Comparison of ENCODE assay signal across 22 cellular contexts in the genomic region with DNA sequence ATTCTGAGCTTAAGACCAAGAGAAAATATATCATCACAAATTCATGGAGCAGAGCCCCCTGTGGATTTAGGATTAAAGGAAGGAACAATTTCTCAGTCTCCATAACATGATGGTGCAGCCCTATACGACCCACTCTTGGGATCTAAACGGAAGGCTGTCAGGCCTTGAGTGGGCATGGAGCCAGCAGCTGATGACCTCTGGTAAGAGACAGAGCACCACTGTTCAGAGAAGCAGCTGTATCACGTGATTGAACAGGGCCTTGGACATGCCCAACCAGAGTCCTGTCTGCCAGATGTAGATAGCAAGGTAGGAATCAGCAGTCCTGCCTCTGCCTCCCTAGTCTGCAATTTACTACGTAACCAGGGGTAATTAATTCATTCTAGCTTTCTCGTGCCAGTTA.
A peak's percentile ranks its signal among the peaks of the same experiment; 100 is the strongest.
DNase-seq lines count a peak whose midpoint lies in the region; ATAC-seq and TF ChIP-seq lines count a peak whose summit lies in the region.
"Had no signal": no experiment of that assay in that cellular context is flagged by ENCODE, and none has a peak within 500 bp of the region (broad histone marks: within the 10 kb centered on the region; RNA-seq: fewer than 3 reads in every experiment).

No MANE protein-coding gene starts in this region.

- no peaks in the 10 kb centered on the region for H3K27me3 Mint-ChIP-seq in chondrocyte (ENCODE audit: low read depth)
- H3K27me3 Mint-ChIP-seq in activated CD8-positive, alpha-beta memory T cell treated with anti-CD3 and anti-CD28 coated beads, Interleukin-2, amount 10 ng/mL, durations not matched to agents 7 days and 5 days: no peaks in the 10 kb centered on the region

- CTCF ChIA-PET in activated CD8-positive, alpha-beta memory T cell treated with anti-CD3 and anti-CD28 coated beads, Interleukin-2, amount 10 ng/mL, durations not matched to agents 7 days and 5 days (lab: Charles Lee): no interaction called here

- H3K36me3 Mint-ChIP-seq in chondrocyte (ENCODE audit: low read depth): no peaks in the 10 kb centered on the region
- no peaks in the 10 kb centered on the region for H3K36me3 Mint-ChIP-seq in activated CD8-positive, alpha-beta memory T cell treated with anti-CD3 and anti-CD28 coated beads, Interleukin-2, amount 10 ng/mL, durations not matched to agents 7 days and 5 days
- H3K36me3 Mint-ChIP-seq: CD8-positive, alpha-beta T cell had no signal

- no peak overlapping the region for H3K4me3 ChIP-seq in mucosa of descending colon
- H3K4me3 ChIP-seq: gastrocnemius medialis had no signal

- DNase-seq in AG08396 (ENCODE audit: low spot score) (peak; percentile 3), NCI-H2227 treated with DMSO at 0.1 percent for 48 hours (lab: John Stamatoyannopoulos, UW) (peak; percentile 1), chondrocyte (ENCODE audit: low spot score) (no peak), mucosa of descending colon (peak; percentile 47 to 62 (median 52))
- DNase-seq in activated naive CD4-positive, alpha-beta T cell treated with anti-CD3 and anti-CD28 coated beads, Interleukin-2, amount 50 U/mL, for 16 hours: no peak
- DNase-seq in activated CD4-positive, alpha-beta T cell treated with anti-CD3 and anti-CD28 coated beads for 4 hours: no peak
- no peak for DNase-seq in activated CD8-positive, alpha-beta memory T cell treated with anti-CD3 and anti-CD28 coated beads, Interleukin-2, amount 10 ng/mL, durations not matched to agents 7 days and 5 days
- DNase-seq in activated CD4-positive, alpha-beta T cell treated with anti-CD3 and anti-CD28 coated beads, Interleukin-2, amount 50 U/mL, for 4 hours: no peak
- DNase-seq: ACHN; activated CD4-positive, CD25-positive, alpha-beta regulatory T cell treated with anti-CD3 and anti-CD28 coated beads, Interleukin-2, amount 50 U/mL, for 72 hours; activated CD8-positive, alpha-beta memory T cell treated with anti-CD3 and anti-CD28 coated beads, Interleukin-2, amount 50 U/mL, for 4 hours; activated gamma-delta T cell; CD8-positive, alpha-beta T cell; DND-41; gastrocnemius medialis; HCEC 1CT; KBM-7; mammary epithelial cell; NCI-H1417 treated with DMSO at 0.1 percent for 48 hours; NCI-H345; T1000 had no signal

- H3K27ac Mint-ChIP-seq in chondrocyte (ENCODE audit: unreplicated experiment): peak overlapping the region; percentile 58
- H3K27ac Mint-ChIP-seq in activated CD8-positive, alpha-beta memory T cell treated with anti-CD3 and anti-CD28 coated beads, Interleukin-2, amount 10 ng/mL, durations not matched to agents 7 days and 5 days: no peak overlapping the region
- H3K27ac Mint-ChIP-seq: CD8-positive, alpha-beta T cell; nephron had no signal

- H3K4me1 Mint-ChIP-seq in chondrocyte (ENCODE audit: low read depth): peaks cover 35% of the 10 kb centered on the region
- H3K4me1 Mint-ChIP-seq in activated CD8-positive, alpha-beta memory T cell treated with anti-CD3 and anti-CD28 coated beads, Interleukin-2, amount 10 ng/mL, durations not matched to agents 7 days and 5 days: no peaks in the 10 kb centered on the region
- H3K4me1 Mint-ChIP-seq: nephron had no signal

- H3K4me3 Mint-ChIP-seq in chondrocyte (ENCODE audit: unreplicated experiment): no peak overlapping the region
- H3K4me3 Mint-ChIP-seq in activated CD8-positive, alpha-beta memory T cell treated with anti-CD3 and anti-CD28 coated beads, Interleukin-2, amount 10 ng/mL, durations not matched to agents 7 days and 5 days: no peak overlapping the region
- H3K4me3 Mint-ChIP-seq: CD8-positive, alpha-beta T cell; nephron had no signal

- TF ChIP-seq CTCF in chondrocyte (IDR thresholded peaks at IDR 0.05) (no peak), mucosa of descending colon (IDR thresholded peaks at IDR 0.05) (no peak)

- H3K4me1 ChIP-seq in mucosa of descending colon (ENCODE audit: low read depth): peaks cover 18% of the 10 kb centered on the region
- H3K4me1 ChIP-seq: gastrocnemius medialis had no signal

- H3K9me3 ChIP-seq in mucosa of descending colon: no peaks in the 10 kb centered on the region
- H3K9me3 ChIP-seq: gastrocnemius medialis had no signal

- no peaks in the 10 kb centered on the region for H3K36me3 ChIP-seq in mucosa of descending colon (ENCODE audit: low read depth)
- H3K36me3 ChIP-seq: gastrocnemius medialis had no signal

- ATAC-seq in mucosa of descending colon: peak; percentile 67
- no peak for ATAC-seq in activated CD8-positive, alpha-beta memory T cell treated with anti-CD3 and anti-CD28 coated beads, Interleukin-2, amount 10 ng/mL, durations not matched to agents 7 days and 5 days
- ATAC-seq: CD8-positive, alpha-beta T cell; gastrocnemius medialis had no signal

- intact Hi-C loops in mucosa of descending colon (cut with DNase I, micrococcal nuclease): no loop called here

- H3K9me3 Mint-ChIP-seq in chondrocyte (ENCODE audit: low read depth): no peaks in the 10 kb centered on the region
- no peaks in the 10 kb centered on the region for H3K9me3 Mint-ChIP-seq in activated CD8-positive, alpha-beta memory T cell treated with anti-CD3 and anti-CD28 coated beads, Interleukin-2, amount 10 ng/mL, durations not matched to agents 7 days and 5 days (ENCODE audit: low read depth)
- H3K9me3 Mint-ChIP-seq: CD8-positive, alpha-beta T cell; nephron had no signal

Comparison
In these comparisons a context has a peak if more than half of its experiments do, and no peak if none do; other contexts are left out.
1. DNase-seq: peak in AG08396 (single experiment), NCI-H2227 treated with DMSO at 0.1 percent for 48 hours (single experiment) and mucosa of descending colon (3 of 3); none in chondrocyte (single experiment), activated naive CD4-positive, alpha-beta T cell treated with anti-CD3 and anti-CD28 coated beads, Interleukin-2, amount 50 U/mL, for 16 hours (single experiment), activated CD4-positive, alpha-beta T cell treated with anti-CD3 and anti-CD28 coated beads for 4 hours (0 of 2), activated CD8-positive, alpha-beta memory T cell treated with anti-CD3 and anti-CD28 coated beads, Interleukin-2, amount 10 ng/mL, durations not matched to agents 7 days and 5 days (single experiment) and activated CD4-positive, alpha-beta T cell treated with anti-CD3 and anti-CD28 coated beads, Interleukin-2, amount 50 U/mL, for 4 hours (0 of 2).